In the genomic region with DNA sequence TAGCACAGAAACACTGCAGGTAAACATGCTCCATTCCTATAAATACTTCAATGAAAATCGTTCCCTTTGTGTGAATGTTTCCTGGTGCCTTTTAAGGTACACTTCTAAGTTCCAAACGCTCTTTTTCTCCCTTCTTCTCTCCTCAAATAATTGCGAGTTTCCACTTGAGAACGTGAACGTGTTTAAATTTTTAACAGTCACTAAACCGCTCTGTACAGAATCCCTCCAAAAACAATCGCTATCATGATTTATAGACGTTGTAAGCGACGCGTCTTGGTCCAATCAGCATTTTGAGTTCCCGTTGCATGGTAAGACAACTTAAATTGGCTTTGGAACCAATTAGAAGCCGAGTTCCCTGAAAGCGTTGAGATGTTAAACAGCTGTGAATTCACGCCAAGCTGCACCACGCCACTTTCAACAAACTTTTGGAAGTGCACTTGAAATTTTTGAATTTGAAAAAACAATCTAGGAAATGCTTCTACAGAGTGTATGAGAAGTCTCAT, we compare ENCODE assay signal across 1 cellular context.
TF ChIP-seq lines count a peak whose summit lies in the region.

No MANE protein-coding gene starts in this region.

TF ChIP-seq in HEK293, 187 proteins besides CTCF, POLR2A, EP300 and RAD21 (continued from another document):
- TF ChIP-seq, protein P1, sequence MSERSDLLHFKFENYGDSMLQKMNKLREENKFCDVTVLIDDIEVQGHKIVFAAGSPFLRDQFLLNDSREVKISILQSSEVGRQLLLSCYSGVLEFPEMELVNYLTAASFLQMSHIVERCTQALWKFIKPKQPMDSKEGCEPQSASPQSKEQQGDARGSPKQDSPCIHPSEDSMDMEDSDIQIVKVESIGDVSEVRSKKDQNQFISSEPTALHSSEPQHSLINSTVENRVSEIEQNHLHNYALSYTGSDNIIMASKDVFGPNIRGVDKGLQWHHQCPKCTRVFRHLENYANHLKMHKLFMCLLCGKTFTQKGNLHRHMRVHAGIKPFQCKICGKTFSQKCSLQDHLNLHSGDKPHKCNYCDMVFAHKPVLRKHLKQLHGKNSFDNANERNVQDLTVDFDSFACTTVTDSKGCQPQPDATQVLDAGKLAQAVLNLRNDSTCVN (tag by site-specific recombination; optimal IDR thresholded peaks at IDR 0.05), result peak; percentile 23
- TF ChIP-seq YY1 (tag by site-specific recombination; IDR thresholded peaks at IDR 0.05) (no peak), ZNF366 (tag by site-specific recombination; conservative IDR thresholded peaks at IDR 0.05) (peak; percentile 52), OSR2 (tag by site-specific recombination; IDR thresholded peaks at IDR 0.05) (no peak), MZF1 (tag by site-specific recombination; IDR thresholded peaks at IDR 0.05; ENCODE audit: borderline replicate concordance) (peak; percentile 60), ZNF2 (tag by site-specific recombination; IDR thresholded peaks at IDR 0.05) (peak; percentile 88), ZXDB (tag by site-specific recombination; IDR thresholded peaks at IDR 0.05) (peak; percentile 57), ZBTB8A (tag by site-specific recombination; IDR thresholded peaks at IDR 0.05) (peak; percentile 34; the same call in 1 of the 2 replicates), ZNF768 (tag by site-specific recombination; IDR thresholded peaks at IDR 0.05) (no peak), SETDB1 (IDR thresholded peaks at IDR 0.05; ENCODE audit: insufficient read length, low read length) (peak; percentile 27), SP2 (tag by site-specific recombination; IDR thresholded peaks at IDR 0.05) (peak; percentile 75)
- TF ChIP-seq, protein P2, sequence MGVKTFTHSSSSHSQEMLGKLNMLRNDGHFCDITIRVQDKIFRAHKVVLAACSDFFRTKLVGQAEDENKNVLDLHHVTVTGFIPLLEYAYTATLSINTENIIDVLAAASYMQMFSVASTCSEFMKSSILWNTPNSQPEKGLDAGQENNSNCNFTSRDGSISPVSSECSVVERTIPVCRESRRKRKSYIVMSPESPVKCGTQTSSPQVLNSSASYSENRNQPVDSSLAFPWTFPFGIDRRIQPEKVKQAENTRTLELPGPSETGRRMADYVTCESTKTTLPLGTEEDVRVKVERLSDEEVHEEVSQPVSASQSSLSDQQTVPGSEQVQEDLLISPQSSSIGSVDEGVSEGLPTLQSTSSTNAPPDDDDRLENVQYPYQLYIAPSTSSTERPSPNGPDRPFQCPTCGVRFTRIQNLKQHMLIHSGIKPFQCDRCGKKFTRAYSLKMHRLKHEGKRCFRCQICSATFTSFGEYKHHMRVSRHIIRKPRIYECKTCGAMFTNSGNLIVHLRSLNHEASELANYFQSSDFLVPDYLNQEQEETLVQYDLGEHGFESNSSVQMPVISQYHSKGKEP (tag by site-specific recombination; IDR thresholded peaks at IDR 0.05), result peak; percentile 72; the same call in 1 of the 2 replicates
- TF ChIP-seq, protein P3, sequence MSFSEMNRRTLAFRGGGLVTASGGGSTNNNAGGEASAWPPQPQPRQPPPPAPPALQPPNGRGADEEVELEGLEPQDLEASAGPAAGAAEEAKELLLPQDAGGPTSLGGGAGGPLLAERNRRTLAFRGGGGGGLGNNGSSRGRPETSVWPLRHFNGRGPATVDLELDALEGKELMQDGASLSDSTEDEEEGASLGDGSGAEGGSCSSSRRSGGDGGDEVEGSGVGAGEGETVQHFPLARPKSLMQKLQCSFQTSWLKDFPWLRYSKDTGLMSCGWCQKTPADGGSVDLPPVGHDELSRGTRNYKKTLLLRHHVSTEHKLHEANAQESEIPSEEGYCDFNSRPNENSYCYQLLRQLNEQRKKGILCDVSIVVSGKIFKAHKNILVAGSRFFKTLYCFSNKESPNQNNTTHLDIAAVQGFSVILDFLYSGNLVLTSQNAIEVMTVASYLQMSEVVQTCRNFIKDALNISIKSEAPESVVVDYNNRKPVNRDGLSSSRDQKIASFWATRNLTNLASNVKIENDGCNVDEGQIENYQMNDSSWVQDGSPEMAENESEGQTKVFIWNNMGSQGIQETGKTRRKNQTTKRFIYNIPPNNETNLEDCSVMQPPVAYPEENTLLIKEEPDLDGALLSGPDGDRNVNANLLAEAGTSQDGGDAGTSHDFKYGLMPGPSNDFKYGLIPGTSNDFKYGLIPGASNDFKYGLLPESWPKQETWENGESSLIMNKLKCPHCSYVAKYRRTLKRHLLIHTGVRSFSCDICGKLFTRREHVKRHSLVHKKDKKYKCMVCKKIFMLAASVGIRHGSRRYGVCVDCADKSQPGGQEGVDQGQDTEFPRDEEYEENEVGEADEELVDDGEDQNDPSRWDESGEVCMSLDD (tag by site-specific recombination; IDR thresholded peaks at IDR 0.05), result no peak
- TF ChIP-seq, protein P4, sequence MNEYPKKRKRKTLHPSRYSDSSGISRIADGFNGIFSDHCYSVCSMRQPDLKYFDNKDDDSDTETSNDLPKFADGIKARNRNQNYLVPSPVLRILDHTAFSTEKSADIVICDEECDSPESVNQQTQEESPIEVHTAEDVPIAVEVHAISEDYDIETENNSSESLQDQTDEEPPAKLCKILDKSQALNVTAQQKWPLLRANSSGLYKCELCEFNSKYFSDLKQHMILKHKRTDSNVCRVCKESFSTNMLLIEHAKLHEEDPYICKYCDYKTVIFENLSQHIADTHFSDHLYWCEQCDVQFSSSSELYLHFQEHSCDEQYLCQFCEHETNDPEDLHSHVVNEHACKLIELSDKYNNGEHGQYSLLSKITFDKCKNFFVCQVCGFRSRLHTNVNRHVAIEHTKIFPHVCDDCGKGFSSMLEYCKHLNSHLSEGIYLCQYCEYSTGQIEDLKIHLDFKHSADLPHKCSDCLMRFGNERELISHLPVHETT (tag by site-specific recombination; IDR thresholded peaks at IDR 0.05), result 0 out of 2 replicates have a peak, but pooled peaks have one; percentile 48
- TF ChIP-seq, protein P5, sequence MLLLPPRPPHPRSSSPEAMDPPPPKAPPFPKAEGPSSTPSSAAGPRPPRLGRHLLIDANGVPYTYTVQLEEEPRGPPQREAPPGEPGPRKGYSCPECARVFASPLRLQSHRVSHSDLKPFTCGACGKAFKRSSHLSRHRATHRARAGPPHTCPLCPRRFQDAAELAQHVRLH (tag by site-specific recombination; IDR thresholded peaks at IDR 0.05), result 0 out of 2 replicates have a peak, but pooled peaks have one; percentile 45
- TF ChIP-seq, protein P6, sequence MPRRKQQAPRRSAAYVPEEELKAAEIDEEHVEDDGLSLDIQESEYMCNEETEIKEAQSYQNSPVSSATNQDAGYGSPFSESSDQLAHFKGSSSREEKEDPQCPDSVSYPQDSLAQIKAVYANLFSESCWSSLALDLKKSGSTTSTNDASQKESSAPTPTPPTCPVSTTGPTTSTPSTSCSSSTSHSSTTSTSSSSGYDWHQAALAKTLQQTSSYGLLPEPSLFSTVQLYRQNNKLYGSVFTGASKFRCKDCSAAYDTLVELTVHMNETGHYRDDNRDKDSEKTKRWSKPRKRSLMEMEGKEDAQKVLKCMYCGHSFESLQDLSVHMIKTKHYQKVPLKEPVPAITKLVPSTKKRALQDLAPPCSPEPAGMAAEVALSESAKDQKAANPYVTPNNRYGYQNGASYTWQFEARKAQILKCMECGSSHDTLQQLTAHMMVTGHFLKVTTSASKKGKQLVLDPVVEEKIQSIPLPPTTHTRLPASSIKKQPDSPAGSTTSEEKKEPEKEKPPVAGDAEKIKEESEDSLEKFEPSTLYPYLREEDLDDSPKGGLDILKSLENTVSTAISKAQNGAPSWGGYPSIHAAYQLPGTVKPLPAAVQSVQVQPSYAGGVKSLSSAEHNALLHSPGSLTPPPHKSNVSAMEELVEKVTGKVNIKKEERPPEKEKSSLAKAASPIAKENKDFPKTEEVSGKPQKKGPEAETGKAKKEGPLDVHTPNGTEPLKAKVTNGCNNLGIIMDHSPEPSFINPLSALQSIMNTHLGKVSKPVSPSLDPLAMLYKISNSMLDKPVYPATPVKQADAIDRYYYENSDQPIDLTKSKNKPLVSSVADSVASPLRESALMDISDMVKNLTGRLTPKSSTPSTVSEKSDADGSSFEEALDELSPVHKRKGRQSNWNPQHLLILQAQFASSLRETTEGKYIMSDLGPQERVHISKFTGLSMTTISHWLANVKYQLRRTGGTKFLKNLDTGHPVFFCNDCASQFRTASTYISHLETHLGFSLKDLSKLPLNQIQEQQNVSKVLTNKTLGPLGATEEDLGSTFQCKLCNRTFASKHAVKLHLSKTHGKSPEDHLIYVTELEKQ (tag by site-specific recombination; IDR thresholded peaks at IDR 0.05; ENCODE audit: borderline replicate concordance), result 0 out of 2 replicates have a peak, but pooled peaks have one; percentile 45
- TF ChIP-seq, protein P7, sequence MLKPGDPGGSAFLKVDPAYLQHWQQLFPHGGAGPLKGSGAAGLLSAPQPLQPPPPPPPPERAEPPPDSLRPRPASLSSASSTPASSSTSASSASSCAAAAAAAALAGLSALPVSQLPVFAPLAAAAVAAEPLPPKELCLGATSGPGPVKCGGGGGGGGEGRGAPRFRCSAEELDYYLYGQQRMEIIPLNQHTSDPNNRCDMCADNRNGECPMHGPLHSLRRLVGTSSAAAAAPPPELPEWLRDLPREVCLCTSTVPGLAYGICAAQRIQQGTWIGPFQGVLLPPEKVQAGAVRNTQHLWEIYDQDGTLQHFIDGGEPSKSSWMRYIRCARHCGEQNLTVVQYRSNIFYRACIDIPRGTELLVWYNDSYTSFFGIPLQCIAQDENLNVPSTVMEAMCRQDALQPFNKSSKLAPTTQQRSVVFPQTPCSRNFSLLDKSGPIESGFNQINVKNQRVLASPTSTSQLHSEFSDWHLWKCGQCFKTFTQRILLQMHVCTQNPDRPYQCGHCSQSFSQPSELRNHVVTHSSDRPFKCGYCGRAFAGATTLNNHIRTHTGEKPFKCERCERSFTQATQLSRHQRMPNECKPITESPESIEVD (tag by site-specific recombination; IDR thresholded peaks at IDR 0.05), result peak; percentile 66; the same call in 1 of the 2 replicates
TF ChIP-seq in HEK293: peak in this region for 18.
